In the genomic region with DNA sequence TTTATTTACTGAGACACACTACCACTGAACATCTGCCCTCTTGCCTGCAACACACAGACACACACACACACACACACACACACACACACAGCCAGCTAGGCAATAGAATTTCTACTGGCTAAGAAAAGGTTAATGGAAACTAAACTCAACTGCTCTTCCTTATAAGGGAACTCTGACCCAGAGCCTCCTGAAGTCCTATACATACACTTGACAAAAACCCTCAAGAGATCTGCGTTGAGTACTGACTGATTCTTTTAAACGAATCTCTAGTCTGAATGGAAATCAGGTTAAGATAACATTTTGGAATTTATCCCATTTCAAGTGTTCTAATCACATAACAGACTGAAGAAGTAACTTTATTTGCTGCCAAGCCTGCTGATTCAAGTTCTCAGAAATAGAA, we compare ENCODE assay signal across 15 cellular contexts. TPM values are rescaled to one million over a fixed set of nuclear protein-coding genes. Genes with fewer than 3 reads are reported as not detected.
A peak's percentile ranks its signal among the peaks of the same experiment; 100 is the strongest.
DNase-seq lines count a peak whose midpoint lies in the region; ATAC-seq and TF ChIP-seq lines count a peak whose summit lies in the region.
"Had no signal": no experiment of that assay in that cellular context is flagged by ENCODE, and none has a peak within 500 bp of the region (broad histone marks: within the 10 kb centered on the region; RNA-seq: fewer than 3 reads in every experiment).

No MANE protein-coding gene starts in this region.

- peaks cover 16% of the 10 kb centered on the region for H3K4me1 ChIP-seq in cardiac muscle cell (ENCODE audit: low read depth)
- H3K4me1 ChIP-seq in left lung: no peaks in the 10 kb centered on the region
- H3K4me1 ChIP-seq: BLaER1 treated with 17β-estradiol and CSF1 and Interleukin-3, amounts not matched to agents 10 nM and 100 nM had no signal

- DNase-seq in cardiac muscle cell (ENCODE audit: low read depth in 1 of 2, low spot score in 1 of 2) (peak; percentile 34 to 52), Right ventricle myocardium superior (no peak), astrocyte of the hippocampus (ENCODE audit: low read depth, low spot score) (peak; percentile 9), left lung (no peak), NCI-H1694 (lab: John Stamatoyannopoulos, UW) (no peak), T-helper 2 cell (no peak)
- DNase-seq: 8988T; CD4-positive, CD25-positive, alpha-beta regulatory T cell; DMS53; GF-D8; GM23248; H9 had no signal

- ATAC-seq in Right ventricle myocardium superior (ENCODE audit: poor library complexity) (no peak), left lung (peak; percentile 92), GM18870 (IDR thresholded peaks at IDR 0.05; ENCODE audit: unreplicated experiment) (no peak)

- no peak for TF ChIP-seq CTCF in cardiac muscle cell (IDR thresholded peaks at IDR 0.05; ENCODE audit: low read depth, low read length)
- TF ChIP-seq CTCF in left lung (IDR thresholded peaks at IDR 0.05): no peak

- intact Hi-C loops in Right ventricle myocardium superior (cut with DNase I): no loop called here
- intact Hi-C loops in left lung (cut with DNase I): no loop called here

- H3K4me3 ChIP-seq in cardiac muscle cell (peak overlapping the region; percentile 17), left lung (no peak overlapping the region)
- H3K4me3 ChIP-seq: BLaER1 treated with 17β-estradiol and CSF1 and Interleukin-3, amounts not matched to agents 10 nM and 100 nM; GM23248 had no signal

- peak overlapping the region; percentile 97 for H3K27ac ChIP-seq in cardiac muscle cell
- H3K27ac ChIP-seq in left lung: no peak overlapping the region
- H3K27ac ChIP-seq: BLaER1 treated with 17β-estradiol and CSF1 and Interleukin-3, amounts not matched to agents 10 nM and 100 nM; GM23248 had no signal

- no peaks in the 10 kb centered on the region for H3K36me3 ChIP-seq in cardiac muscle cell
- H3K36me3 ChIP-seq in left lung: no peaks in the 10 kb centered on the region
- H3K36me3 ChIP-seq: BLaER1 treated with 17β-estradiol and CSF1 and Interleukin-3, amounts not matched to agents 10 nM and 100 nM had no signal

- H3K27me3 ChIP-seq in cardiac muscle cell: no peaks in the 10 kb centered on the region
- no peaks in the 10 kb centered on the region for H3K27me3 ChIP-seq in left lung
- H3K27me3 ChIP-seq: BLaER1 treated with 17β-estradiol and CSF1 and Interleukin-3, amounts not matched to agents 10 nM and 100 nM had no signal

- H3K9me3 ChIP-seq in cardiac muscle cell (ENCODE audit: low read depth): no peaks in the 10 kb centered on the region
- H3K9me3 ChIP-seq in left lung: peaks cover 0 to 5% of the 10 kb centered on the region in 2 donors

RNA-seq across cellular contexts. Expression of gene TRPM3, which starts 25.9 kb away (rescaled TPM):
- total RNA-seq in cardiac muscle cell (0.24 and 0.60 TPM in 2 replicates), Right ventricle myocardium superior (0.16 TPM), left lung (under 1 TPM; 0.17 to 0.21 TPM)
- polyA plus RNA-seq in cardiac muscle cell: 0.82 TPM in 1 of 2 replicates, not detected in the other
- total RNA-seq: CD4-positive, CD25-positive, alpha-beta regulatory T cell; GM23248; HT1080 had no signal
- polyA plus RNA-seq: CD4-positive, CD25-positive, alpha-beta regulatory T cell; GM23248 had no signal

Comparison
In these comparisons a context has a peak if more than half of its experiments do, and no peak if none do; other contexts are left out.
1. DNase-seq: peak in cardiac muscle cell (2 of 2) and astrocyte of the hippocampus (single experiment); none in Right ventricle myocardium superior (single experiment), left lung (0 of 2), NCI-H1694 (single experiment) and T-helper 2 cell (0 of 5).